In the genomic region with DNA sequence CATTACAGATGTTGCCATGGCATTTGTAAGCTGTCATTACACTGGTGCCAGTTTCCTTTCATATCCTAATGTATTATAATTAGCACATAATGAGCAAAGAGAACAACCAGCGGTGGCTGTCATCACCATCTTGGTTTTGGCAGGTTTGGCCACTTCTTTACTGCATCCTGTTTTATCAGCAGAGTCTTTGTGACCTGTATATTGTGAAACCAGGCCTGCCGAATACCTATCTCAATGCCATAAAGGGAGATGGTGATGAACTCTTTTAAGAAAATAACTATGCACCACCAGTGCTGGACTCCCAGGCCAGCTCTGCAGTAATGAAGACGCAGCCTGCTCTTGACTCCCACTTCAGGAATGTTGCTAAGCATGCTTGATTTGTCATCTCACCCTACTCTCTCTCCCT, we compare ENCODE assay signal across 20 cellular contexts.
DNase-seq lines count a peak whose midpoint lies in the region; ATAC-seq and TF ChIP-seq lines count a peak whose summit lies in the region.
"Had no signal": no experiment of that assay in that cellular context is flagged by ENCODE, and none has a peak within 500 bp of the region (broad histone marks: within the 10 kb centered on the region; RNA-seq: fewer than 3 reads in every experiment).

No MANE protein-coding gene starts in this region.

- TF ChIP-seq CTCF in MCF 10A (IDR thresholded peaks at IDR 0.05; ENCODE audit: unreplicated experiment), result no peak
- no peak for TF ChIP-seq CTCF in breast epithelium (IDR thresholded peaks at IDR 0.05)
- no peak for TF ChIP-seq CTCF in brain microvascular endothelial cell (IDR thresholded peaks at IDR 0.05; ENCODE audit: low read depth, low read length, missing control alignments)
- no peak for TF ChIP-seq CTCF in heart left ventricle (IDR thresholded peaks at IDR 0.05)

- no peaks in the 10 kb centered on the region for H3K27me3 ChIP-seq in breast epithelium
- no peaks in the 10 kb centered on the region for H3K27me3 ChIP-seq in brain microvascular endothelial cell (replicated peaks)
- no peaks in the 10 kb centered on the region for H3K27me3 ChIP-seq in heart left ventricle
- H3K27me3 ChIP-seq: cardiac muscle cell, upper lobe of left lung had no signal

- no peak for TF ChIP-seq POLR2A in breast epithelium (IDR thresholded peaks at IDR 0.05)
- TF ChIP-seq POLR2A in heart left ventricle (IDR thresholded peaks at IDR 0.05), result no peak

- H3K4me1 ChIP-seq in breast epithelium (no peaks in the 10 kb centered on the region), heart left ventricle (peaks cover 0 to 16% (median 0%) of the 10 kb centered on the region in 12 donors)
- H3K4me1 ChIP-seq: upper lobe of left lung had no signal

- no TSS peak for BruUV-seq in MCF 10A (replicated peaks; lab: Mats Ljungman, UMichigan)

- H3K9me3 ChIP-seq in breast epithelium, result no peaks in the 10 kb centered on the region
- no peaks in the 10 kb centered on the region for H3K9me3 ChIP-seq in heart left ventricle
- H3K9me3 ChIP-seq: upper lobe of left lung had no signal

- H3K36me3 ChIP-seq in breast epithelium (no peaks in the 10 kb centered on the region), brain microvascular endothelial cell (replicated peaks) (no peaks in the 10 kb centered on the region), heart left ventricle (no peaks in the 10 kb centered on the region)
- H3K36me3 ChIP-seq: cardiac muscle cell, upper lobe of left lung had no signal

- CTCF ChIA-PET in MCF 10A (lab: Yijun Ruan, JAX), result no interaction called here

- no peak overlapping the region for H3K27ac Mint-ChIP-seq in MCF 10A (ENCODE audit: low read depth, unreplicated experiment)
- H3K27ac Mint-ChIP-seq in activated naive CD8-positive, alpha-beta T cell treated with anti-CD3 and anti-CD28 coated beads, Interleukin-2, amount 50 U/mL, for 24 hours, result no peak overlapping the region

- no peaks in the 10 kb centered on the region for H3K9me3 Mint-ChIP-seq in MCF 10A (ENCODE audit: unreplicated experiment)
- H3K9me3 Mint-ChIP-seq in activated naive CD8-positive, alpha-beta T cell treated with anti-CD3 and anti-CD28 coated beads, Interleukin-2, amount 50 U/mL, for 24 hours, result no peaks in the 10 kb centered on the region
- H3K9me3 Mint-ChIP-seq: naive thymus-derived CD8-positive, alpha-beta T cell had no signal

- H3K4me3 ChIP-seq in breast epithelium, result no peak overlapping the region
- no peak overlapping the region for H3K4me3 ChIP-seq in brain microvascular endothelial cell (ENCODE audit: low read depth, low read length)
- H3K4me3 ChIP-seq in heart left ventricle, result no peak overlapping the region
- H3K4me3 ChIP-seq: cardiac muscle cell, upper lobe of left lung had no signal

- no peaks in the 10 kb centered on the region for H3K36me3 Mint-ChIP-seq in MCF 10A (ENCODE audit: insufficient read depth, unreplicated experiment)
- no peaks in the 10 kb centered on the region for H3K36me3 Mint-ChIP-seq in activated naive CD8-positive, alpha-beta T cell treated with anti-CD3 and anti-CD28 coated beads, Interleukin-2, amount 50 U/mL, for 24 hours (ENCODE audit: low read depth)
- H3K36me3 Mint-ChIP-seq: CD8-positive, alpha-beta memory T cell; naive thymus-derived CD8-positive, alpha-beta T cell had no signal

- no peaks in the 10 kb centered on the region for H3K27me3 Mint-ChIP-seq in MCF 10A (ENCODE audit: insufficient read depth, unreplicated experiment)
- H3K27me3 Mint-ChIP-seq in activated naive CD8-positive, alpha-beta T cell treated with anti-CD3 and anti-CD28 coated beads, Interleukin-2, amount 50 U/mL, for 24 hours, result no peaks in the 10 kb centered on the region

- in situ Hi-C loops in brain microvascular endothelial cell (cut with HindIII; ENCODE audit: low pct_ligation_motif_present, low sequenced_read_pairs), result no loop called here

- H3K27ac ChIP-seq in breast epithelium (no peak overlapping the region), brain microvascular endothelial cell (no peak overlapping the region), heart left ventricle (no peak overlapping the region)
- H3K27ac ChIP-seq: cardiac muscle cell, upper lobe of left lung had no signal

- intact Hi-C loops in MCF 10A (cut with micrococcal nuclease), result no loop called here
- intact Hi-C loops in breast epithelium (cut with DNase I; ENCODE audit: low total_unique reads), result no loop called here
- intact Hi-C loops in heart left ventricle (cut with DNase I), result no loop called here

- H3K4me3 Mint-ChIP-seq in MCF 10A (ENCODE audit: unreplicated experiment), result no peak overlapping the region
- no peak overlapping the region for H3K4me3 Mint-ChIP-seq in activated naive CD8-positive, alpha-beta T cell treated with anti-CD3 and anti-CD28 coated beads, Interleukin-2, amount 50 U/mL, for 24 hours
- H3K4me3 Mint-ChIP-seq: CD8-positive, alpha-beta memory T cell; naive thymus-derived CD8-positive, alpha-beta T cell had no signal

- ATAC-seq in activated naive CD8-positive, alpha-beta T cell treated with anti-CD3 and anti-CD28 coated beads, Interleukin-2, amount 50 U/mL, for 24 hours, result no peak
- ATAC-seq in heart left ventricle, result no peak
- ATAC-seq: left colon; naive thymus-derived CD8-positive, alpha-beta T cell; sciatic nerve had no signal

- DNase-seq in MCF 10A (ENCODE audit: unreplicated experiment) (peak; percentile 8), breast epithelium (ENCODE audit: low spot score in 2 of 2) (no peak), brain microvascular endothelial cell (peak; percentile 81), islet precursor cell (peak; percentile 91), inferior parietal cortex (ENCODE audit: extremely low spot score) (no peak), mucosa of gallbladder (ENCODE audit: low spot score) (no peak), heart left ventricle (no peak)
- DNase-seq in activated naive CD8-positive, alpha-beta T cell treated with anti-CD3 and anti-CD28 coated beads, Interleukin-2, amount 50 U/mL, for 24 hours, result no peak
- DNase-seq: 8988T; activated naive CD4-positive, alpha-beta T cell; CD8-positive, alpha-beta memory T cell; effector memory CD4-positive, alpha-beta T cell; left colon; naive thymus-derived CD8-positive, alpha-beta T cell; NCI-H446 treated with DMSO at 0.1 percent for 48 hours; stimulated activated CD4-positive, alpha-beta T cell treated with anti-CD3 and anti-CD28 coated beads, Interleukin-4, amount 100 ng/mL, for 4 hours; SW 1271; upper lobe of left lung had no signal

- H3K4me1 Mint-ChIP-seq in MCF 10A (ENCODE audit: insufficient read depth, unreplicated experiment), result peaks cover 11% of the 10 kb centered on the region
- H3K4me1 Mint-ChIP-seq in activated naive CD8-positive, alpha-beta T cell treated with anti-CD3 and anti-CD28 coated beads, Interleukin-2, amount 50 U/mL, for 24 hours, result peaks cover 22% of the 10 kb centered on the region

- 51 to 76% (median 71%) methylated on average over 3 of the region's 3 CpGs for WGBS in heart left ventricle, 4 donors

- POLR2A ChIA-PET in MCF 10A (lab: Yijun Ruan, JAX), result no interaction called here

Comparison
In these comparisons a context has a peak if more than half of its experiments do, and no peak if none do; other contexts are left out.
1. DNase-seq: peak in MCF 10A (single experiment), brain microvascular endothelial cell (single experiment) and islet precursor cell (single experiment); none in breast epithelium (0 of 2), activated naive CD8-positive, alpha-beta T cell treated with anti-CD3 and anti-CD28 coated beads, Interleukin-2, amount 50 U/mL, for 24 hours (single experiment), inferior parietal cortex (single experiment), mucosa of gallbladder (single experiment) and heart left ventricle (0 of 5).